8 cellular contexts compared by ENCODE assay signal in the genomic region with DNA sequence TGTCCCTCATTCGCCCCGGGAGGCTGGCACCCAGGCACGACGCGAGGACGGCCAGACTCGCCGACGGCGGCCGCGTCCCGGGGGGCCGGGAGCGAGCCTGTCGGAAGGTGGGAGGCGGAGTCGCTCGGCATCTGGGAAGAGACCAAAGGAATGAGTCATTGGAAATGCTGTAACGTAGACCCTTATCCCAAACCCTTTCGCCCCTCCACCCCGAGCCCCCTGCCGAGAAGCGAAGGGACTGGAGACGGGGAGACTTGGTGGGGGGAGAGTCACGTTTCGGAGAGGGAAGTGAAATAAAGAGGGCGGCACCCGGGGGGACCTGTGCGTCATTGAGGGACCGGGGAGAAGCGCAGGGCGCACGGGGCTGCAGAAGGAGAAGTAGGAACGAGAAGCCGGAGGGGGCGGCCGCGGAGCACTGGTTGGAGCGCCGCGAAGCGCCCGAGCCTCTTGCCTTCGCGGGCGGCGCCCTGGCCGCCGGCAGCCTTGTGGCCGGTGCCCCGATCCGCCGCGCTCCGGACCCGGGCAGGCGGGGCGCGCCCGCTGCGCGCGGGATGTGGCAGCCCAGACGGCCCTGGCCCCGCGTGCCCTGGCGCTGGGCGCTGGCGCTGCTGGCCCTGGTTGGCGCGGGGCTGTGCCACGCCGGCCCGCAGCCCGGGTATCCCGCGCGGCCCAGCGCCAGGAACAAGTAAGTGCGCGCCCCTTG. TPM values are rescaled to one million over a fixed set of nuclear protein-coding genes. Genes with fewer than 3 reads are reported as not detected.
DNase-seq lines count a peak whose midpoint lies in the region; ATAC-seq and TF ChIP-seq lines count a peak whose summit lies in the region.

A gene (plus strand): TSS at position 369 of the 703 bp plus-strand sequence. CDS start 183 bp downstream, at position 552.

- TF ChIP-seq CTCF in foreskin fibroblast (IDR thresholded peaks at IDR 0.05; ENCODE audit: low read depth, low read length) (no peak), omental fat pad (IDR thresholded peaks at IDR 0.05) (no peak)

- no peaks in the 10 kb centered on the region for H3K9me3 Mint-ChIP-seq in activated T-cell treated with anti-CD3 and anti-CD28 coated beads, Interleukin-2, amount 50 U/mL, for 24 hours

- ATAC-seq in GM19023 (IDR thresholded peaks at IDR 0.05; ENCODE audit: unreplicated experiment) (peak; percentile 60), omental fat pad (ENCODE audit: low FRiP score) (peak; percentile 45), HG03378 (IDR thresholded peaks at IDR 0.05; ENCODE audit: unreplicated experiment) (no peak)

- no peaks in the 10 kb centered on the region for H3K36me3 Mint-ChIP-seq in activated T-cell treated with anti-CD3 and anti-CD28 coated beads, Interleukin-2, amount 50 U/mL, for 24 hours (ENCODE audit: low read depth)

- H3K4me3 Mint-ChIP-seq in activated T-cell treated with anti-CD3 and anti-CD28 coated beads, Interleukin-2, amount 50 U/mL, for 24 hours = peak within 1 kb of the TSS; percentile 80

- peak; percentile 13 for DNase-seq in HT1080 (ENCODE audit: low read depth)
- peak; percentile 63 for DNase-seq in activated T-cell treated with anti-CD3 and anti-CD28 coated beads, Interleukin-2, amount 50 U/mL, for 24 hours
- DNase-seq in foreskin fibroblast = peak in 1 of 2 donors; percentile 72
- DNase-seq in omental fat pad (ENCODE audit: low spot score) = peak; percentile 55
- DNase-seq in NCI-H146 treated with DMSO at 0.1 percent for 48 hours (lab: John Stamatoyannopoulos, UW; ENCODE audit: unreplicated experiment) = no peak
- DNase-seq in anterior cingulate cortex (lab: John Stamatoyannopoulos, UW) = no peak

- H3K27ac Mint-ChIP-seq in activated T-cell treated with anti-CD3 and anti-CD28 coated beads, Interleukin-2, amount 50 U/mL, for 24 hours = peak within 1 kb of the TSS; percentile 59

- H3K4me1 Mint-ChIP-seq in activated T-cell treated with anti-CD3 and anti-CD28 coated beads, Interleukin-2, amount 50 U/mL, for 24 hours (ENCODE audit: low read depth) = peaks cover 37% of the 10 kb centered on the region

- H3K4me3 ChIP-seq in foreskin fibroblast (ENCODE audit: low read depth in 1 of 2, low read length in 2 of 2) = peak within 1 kb of the TSS; percentile 55 to 78

- peaks cover 59% of the 10 kb centered on the region for H3K27me3 Mint-ChIP-seq in activated T-cell treated with anti-CD3 and anti-CD28 coated beads, Interleukin-2, amount 50 U/mL, for 24 hours

RNA-seq across cellular contexts. Expression of the gene that starts here (rescaled TPM):
- 2.5 and 4.4 TPM in 2 replicates for total RNA-seq in HT1080 (2014; rRNA removed; shearing (Covaris generic))
- 7.2 and 8.1 TPM in 2 replicates for polyA plus RNA-seq in HT1080 (2015; cell fraction: cytosol; rRNA removed)
- polyA plus RNA-seq in HT1080 (2015; cell fraction: nucleus; rRNA removed) = 11.8 and 12.9 TPM in 2 replicates
- 10 to 100 TPM; 33.9 to 56.4 (median 52.9) TPM for total RNA-seq in omental fat pad

Comparison
In these comparisons a context has a peak if more than half of its experiments do, and no peak if none do; other contexts are left out.
1. DNase-seq: peak in HT1080 (single experiment), activated T-cell treated with anti-CD3 and anti-CD28 coated beads, Interleukin-2, amount 50 U/mL, for 24 hours (single experiment) and omental fat pad (single experiment); none in NCI-H146 treated with DMSO at 0.1 percent for 48 hours (single experiment) and anterior cingulate cortex (0 of 58).